ENCODE assay signal across 8 cellular contexts in genomic region chr4:39528056-39528465, GRCh38. TPM values are rescaled to one million over a fixed set of nuclear protein-coding genes. Genes with fewer than 3 reads are reported as not detected.
A peak's percentile ranks its signal among the peaks of the same experiment; 100 is the strongest.
DNase-seq lines count a peak whose midpoint lies in the region; ATAC-seq and TF ChIP-seq lines count a peak whose summit lies in the region.

No MANE protein-coding gene starts in this region.

- peak; percentile 86 for DNase-seq in AG08396 (ENCODE audit: low spot score)
- peak in 1 of 2 experiments; percentile 8 for DNase-seq in HL-60 (ENCODE audit: low read depth in 1 of 2, low spot score in 1 of 2)
- DNase-seq in left ventricle myocardium inferior: no peak
- DNase-seq in gastrocnemius medialis: no peak
- no peak for DNase-seq in DMS153 (lab: John Stamatoyannopoulos, UW)
- DNase-seq in stimulated activated naive CD4-positive, alpha-beta T cell treated with Interleukin-2 at 50 U/mL for 16 hours (lab: John Stamatoyannopoulos, UW): no peak

- H3K4me3 ChIP-seq in HL-60 (replicated peaks; ENCODE audit: insufficient read depth, low read length) (peak overlapping the region; percentile 100), left ventricle myocardium inferior (peak overlapping the region; percentile 92), gastrocnemius medialis (peak overlapping the region; percentile 84 to 95 (median 91))

- H3K27me3 Mint-ChIP-seq in activated naive CD8-positive, alpha-beta T cell: no peaks in the 10 kb centered on the region

- H3K36me3 ChIP-seq in left ventricle myocardium inferior: peaks cover 14% of the 10 kb centered on the region
- H3K36me3 ChIP-seq in gastrocnemius medialis: peaks cover 0 to 8% of the 10 kb centered on the region in 2 donors

- peak overlapping the region; percentile 75 for H3K27ac ChIP-seq in HL-60 (replicated peaks)
- H3K27ac ChIP-seq in left ventricle myocardium inferior (replicated peaks): peak overlapping the region; percentile 99
- peak overlapping the region; percentile 91 to 98 (median 95) for H3K27ac ChIP-seq in gastrocnemius medialis

- no peak for TF ChIP-seq POLR2A in gastrocnemius medialis (IDR thresholded peaks at IDR 0.05)

- H3K27me3 ChIP-seq in HL-60 (ENCODE audit: insufficient read depth, poor library complexity, severe bottlenecking): no peaks in the 10 kb centered on the region
- H3K27me3 ChIP-seq in left ventricle myocardium inferior (ENCODE audit: low read depth): no peaks in the 10 kb centered on the region
- no peaks in the 10 kb centered on the region for H3K27me3 ChIP-seq in gastrocnemius medialis

- H3K4me1 ChIP-seq in left ventricle myocardium inferior (peaks cover 38% of the 10 kb centered on the region), gastrocnemius medialis (peaks cover 24% of the 10 kb centered on the region in 2 donors)

- ATAC-seq in gastrocnemius medialis: peak; percentile 47 to 54
- no peak for ATAC-seq in GM18909 (IDR thresholded peaks at IDR 0.05; ENCODE audit: poor library complexity, unreplicated experiment)

- peak overlapping the region; percentile 25 for H3K27ac Mint-ChIP-seq in activated naive CD8-positive, alpha-beta T cell

- peaks cover 19% of the 10 kb centered on the region for H3K36me3 Mint-ChIP-seq in activated naive CD8-positive, alpha-beta T cell

- TF ChIP-seq CTCF in HL-60 (IDR thresholded peaks at IDR 0.05; ENCODE audit: insufficient read depth, low read length): no peak
- no peak for TF ChIP-seq CTCF in left ventricle myocardium inferior (IDR thresholded peaks at IDR 0.05; ENCODE audit: borderline replicate concordance)
- peak in 1 of 5 experiments; percentile 10 for TF ChIP-seq CTCF in gastrocnemius medialis (IDR thresholded peaks at IDR 0.05 in 4 of 5, conservative IDR thresholded peaks at IDR 0.05 in 1 of 5)

- in situ Hi-C loops in gastrocnemius medialis (cut with MboI; ENCODE audit: low sequenced_read_pairs in 4 of 4): loop anchor here in 1 of 4 donors (5.0 kb wide), 1 partner anchor 109 kb away; the partner anchor contains the start of gene SMIM14

- H3K4me1 Mint-ChIP-seq in activated naive CD8-positive, alpha-beta T cell (ENCODE audit: low read depth): peaks cover 19% of the 10 kb centered on the region

- peak overlapping the region; percentile 98 for H3K4me3 Mint-ChIP-seq in activated naive CD8-positive, alpha-beta T cell

- H3K9me3 Mint-ChIP-seq in activated naive CD8-positive, alpha-beta T cell (ENCODE audit: low read depth): peaks cover 18% of the 10 kb centered on the region

- H3K9me3 ChIP-seq in left ventricle myocardium inferior (replicated peaks): no peaks in the 10 kb centered on the region
- no peaks in the 10 kb centered on the region for H3K9me3 ChIP-seq in gastrocnemius medialis

- intact Hi-C loops in left ventricle myocardium inferior (cut with micrococcal nuclease): loop anchor here (5.0 kb wide), 1 partner anchor 109 kb away; the partner anchor contains the start of gene SMIM14
- intact Hi-C loops in gastrocnemius medialis (cut with DNase I; ENCODE audit: low total_unique reads): loop anchor here (5.0 to 10.0 kb wide), 2 partner anchors 163 to 529 kb away; partner anchors contain the start of genes N4BP2 and RFC1

RNA-seq across cellular contexts. Expression of gene UGDH, which starts 0.8 kb away (rescaled TPM):
- total RNA-seq in left ventricle myocardium inferior (11.5 TPM), gastrocnemius medialis (10 to 100 TPM in 1 of 4 donors, 1 to 10 TPM in 3; 6.1 to 12.7 (median 8.8) TPM)
